17 cellular contexts compared by ENCODE assay signal in genomic region chr10:123800299-123800698, GRCh38.
DNase-seq lines count a peak whose midpoint lies in the region; ATAC-seq and TF ChIP-seq lines count a peak whose summit lies in the region.
"Had no signal": no experiment of that assay in that cellular context is flagged by ENCODE, and none has a peak within 500 bp of the region (broad histone marks: within the 10 kb centered on the region; RNA-seq: fewer than 3 reads in every experiment).

No MANE protein-coding gene starts in this region.

- H3K4me3 ChIP-seq in left ventricle myocardium inferior (no peak overlapping the region), muscle layer of duodenum (ENCODE audit: low read depth in 1 of 2, low read length in 2 of 2) (peak overlapping the region in 1 of 2 donors; percentile 9)
- H3K4me3 ChIP-seq: dorsolateral prefrontal cortex had no signal

- intact Hi-C loops in left cardiac atrium (cut with DNase I) = no loop called here
- intact Hi-C loops in left ventricle myocardium inferior (cut with micrococcal nuclease) = no loop called here

- H3K9me3 ChIP-seq in left ventricle myocardium inferior (replicated peaks) = no peaks in the 10 kb centered on the region
- no peaks in the 10 kb centered on the region for H3K9me3 ChIP-seq in muscle layer of duodenum (ENCODE audit: control insufficient read depth in 1 of 2, low read length in 2 of 2)
- H3K9me3 ChIP-seq: SK-N-SH had no signal

- H3K27ac ChIP-seq in left ventricle myocardium inferior (replicated peaks) = no peak overlapping the region
- peak overlapping the region; percentile 76 for H3K27ac ChIP-seq in muscle layer of duodenum (ENCODE audit: low read length)
- H3K27ac ChIP-seq: dorsolateral prefrontal cortex, VCaP had no signal

- no peak for TF ChIP-seq POLR2A in erythroblast (IDR thresholded peaks at IDR 0.05; ENCODE audit: low read length)

- peaks cover 11% of the 10 kb centered on the region for H3K27me3 ChIP-seq in left ventricle myocardium inferior (ENCODE audit: low read depth)
- no peaks in the 10 kb centered on the region for H3K27me3 ChIP-seq in muscle layer of duodenum (ENCODE audit: low read depth, low read length)

- TF ChIP-seq CTCF in left ventricle myocardium inferior (IDR thresholded peaks at IDR 0.05; ENCODE audit: borderline replicate concordance) = no peak

- peak; percentile 31 for DNase-seq in left cardiac atrium
- no peak for DNase-seq in left ventricle myocardium inferior
- DNase-seq in erythroblast (lab: John Stamatoyannopoulos, UW) = peak; percentile 12 to 29
- no peak for DNase-seq in NK-92 (lab: John Stamatoyannopoulos, UW; ENCODE audit: unreplicated experiment)
- no peak for DNase-seq in GOT3 (lab: John Stamatoyannopoulos, UW)
- DNase-seq: activated CD8-positive, alpha-beta T cell treated with anti-CD3 and anti-CD28 coated beads, Interleukin-2, amount 10 ng/mL, durations not matched to agents 7 days and 5 days; CD8-positive, alpha-beta memory T cell; dorsolateral prefrontal cortex; GF-D8; mesenchymal stem cell; NCI-H187; SK-N-SH had no signal

- H3K4me1 ChIP-seq in left ventricle myocardium inferior (peaks cover 9% of the 10 kb centered on the region), muscle layer of duodenum (ENCODE audit: control insufficient read depth in 1 of 2, insufficient read depth in 2 of 2, low read length in 2 of 2) (peaks cover 0 to 4% of the 10 kb centered on the region in 2 donors)

- ATAC-seq in left cardiac atrium = peak in 1 of 2 donors; percentile 31
- ATAC-seq in GM21360 (IDR thresholded peaks at IDR 0.05; ENCODE audit: unreplicated experiment) = no peak
- no peak for ATAC-seq in HG02970 (IDR thresholded peaks at IDR 0.05; ENCODE audit: low FRiP score, unreplicated experiment)
- ATAC-seq: activated CD8-positive, alpha-beta T cell treated with anti-CD3 and anti-CD28 coated beads, Interleukin-2, amount 10 ng/mL, durations not matched to agents 7 days and 5 days; activated T-helper 17 cell treated with anti-CD3 and anti-CD28 coated beads, Interleukin-2, amount 50 U/mL, for 72 hours had no signal

- H3K36me3 ChIP-seq in left ventricle myocardium inferior (no peaks in the 10 kb centered on the region), muscle layer of duodenum (ENCODE audit: control insufficient read depth in 1 of 2, insufficient read depth in 2 of 2, low read length in 2 of 2) (no peaks in the 10 kb centered on the region)

Comparison
In these comparisons a context has a peak if more than half of its experiments do, and no peak if none do; other contexts are left out.
1. DNase-seq: peak in left cardiac atrium (single experiment) and erythroblast (2 of 2); none in left ventricle myocardium inferior (single experiment), NK-92 (single experiment) and GOT3 (single experiment).